ENCODE assay signal across 8 cellular contexts in genomic region chr1:41495171-41495948, GRCh38. TPM values are rescaled to one million over a fixed set of nuclear protein-coding genes. Genes with fewer than 3 reads are reported as not detected.
A peak's percentile ranks its signal among the peaks of the same experiment; 100 is the strongest.
DNase-seq lines count a peak whose midpoint lies in the region; ATAC-seq and TF ChIP-seq lines count a peak whose summit lies in the region.

No MANE protein-coding gene starts in this region.

- no peaks in the 10 kb centered on the region for H3K9me3 ChIP-seq in thoracic aorta

- no peaks in the 10 kb centered on the region for H3K27me3 ChIP-seq in thoracic aorta (replicated peaks; ENCODE audit: insufficient read depth)

- H3K36me3 Mint-ChIP-seq in activated naive CD8-positive, alpha-beta T cell treated with anti-CD3 and anti-CD28 coated beads, Interleukin-2, amount 10 ng/mL, durations not matched to agents 7 days and 5 days, result no peaks in the 10 kb centered on the region
- no peaks in the 10 kb centered on the region for H3K36me3 Mint-ChIP-seq in immature natural killer cell

- H3K27ac ChIP-seq in thoracic aorta, result peak overlapping the region; percentile 64 to 84

- no peaks in the 10 kb centered on the region for H3K9me3 Mint-ChIP-seq in activated naive CD8-positive, alpha-beta T cell treated with anti-CD3 and anti-CD28 coated beads, Interleukin-2, amount 10 ng/mL, durations not matched to agents 7 days and 5 days
- no peaks in the 10 kb centered on the region for H3K9me3 Mint-ChIP-seq in immature natural killer cell

- peak overlapping the region; percentile 32 for H3K4me3 ChIP-seq in Jurkat, Clone E6-1 (ENCODE audit: low read length)
- peak overlapping the region; percentile 67 for H3K4me3 ChIP-seq in thoracic aorta

- no peak overlapping the region for H3K27ac Mint-ChIP-seq in activated naive CD8-positive, alpha-beta T cell treated with anti-CD3 and anti-CD28 coated beads, Interleukin-2, amount 10 ng/mL, durations not matched to agents 7 days and 5 days
- H3K27ac Mint-ChIP-seq in immature natural killer cell, result no peak overlapping the region

- no peak for TF ChIP-seq CTCF in thoracic aorta (IDR thresholded peaks at IDR 0.05)

- H3K36me3 ChIP-seq in thoracic aorta, result no peaks in the 10 kb centered on the region

- ATAC-seq in activated naive CD8-positive, alpha-beta T cell treated with anti-CD3 and anti-CD28 coated beads, Interleukin-2, amount 10 ng/mL, durations not matched to agents 7 days and 5 days (ENCODE audit: low read depth), result peak; percentile 25
- ATAC-seq in thoracic aorta (ENCODE audit: insufficient number of reproducible peaks, low FRiP score, low read depth) (no peak), GM19455 (IDR thresholded peaks at IDR 0.05; ENCODE audit: unreplicated experiment) (no peak)

- peak overlapping the region; percentile 69 for H3K4me3 Mint-ChIP-seq in activated naive CD8-positive, alpha-beta T cell treated with anti-CD3 and anti-CD28 coated beads, Interleukin-2, amount 10 ng/mL, durations not matched to agents 7 days and 5 days
- peak overlapping the region in 3 of 5 donors; percentile 2 to 33 (median 10) for H3K4me3 Mint-ChIP-seq in immature natural killer cell

- peaks cover 3% of the 10 kb centered on the region for H3K27me3 Mint-ChIP-seq in activated naive CD8-positive, alpha-beta T cell treated with anti-CD3 and anti-CD28 coated beads, Interleukin-2, amount 10 ng/mL, durations not matched to agents 7 days and 5 days
- peaks cover 2 to 13% (median 9%) of the 10 kb centered on the region in 3 donors for H3K27me3 Mint-ChIP-seq in immature natural killer cell (ENCODE audit: low read depth in 3 of 3)

- POLR2A ChIA-PET in activated naive CD8-positive, alpha-beta T cell treated with anti-CD3 and anti-CD28 coated beads, Interleukin-2, amount 10 ng/mL, durations not matched to agents 7 days and 5 days (lab: Charles Lee), result no interaction called here

- peaks cover 4% of the 10 kb centered on the region for H3K4me1 Mint-ChIP-seq in activated naive CD8-positive, alpha-beta T cell treated with anti-CD3 and anti-CD28 coated beads, Interleukin-2, amount 10 ng/mL, durations not matched to agents 7 days and 5 days
- peaks cover 0 to 7% of the 10 kb centered on the region in 2 donors for H3K4me1 Mint-ChIP-seq in immature natural killer cell

- DNase-seq in DMS 273 treated with DMSO at 0.1 percent for 48 hours (lab: John Stamatoyannopoulos, UW), result peak; percentile 68
- DNase-seq in Jurkat, Clone E6-1 (ENCODE audit: low read depth, low spot score), result peak; percentile 16
- peak; percentile 46 for DNase-seq in activated naive CD8-positive, alpha-beta T cell treated with anti-CD3 and anti-CD28 coated beads, Interleukin-2, amount 10 ng/mL, durations not matched to agents 7 days and 5 days
- no peak for DNase-seq in immature natural killer cell
- no peak for DNase-seq in thoracic aorta (ENCODE audit: low spot score)
- DNase-seq in activated CD8-positive, alpha-beta memory T cell treated with anti-CD3 and anti-CD28 coated beads for 24 hours, result no peak
- DNase-seq in hepatic stellate cell (ENCODE audit: low spot score), result no peak

- peaks cover 41 to 83% of the 10 kb centered on the region in 2 donors for H3K4me1 ChIP-seq in thoracic aorta (ENCODE audit: control insufficient read depth in 1 of 2, low read depth in 2 of 2)

RNA-seq across cellular contexts. Expression of gene EDN2, which starts 10.9 kb away (rescaled TPM):
- not detected for polyA plus RNA-seq in Jurkat, Clone E6-1 (2012; ENCODE audit: insufficient read depth, insufficient read length)
- total RNA-seq in activated naive CD8-positive, alpha-beta T cell treated with anti-CD3 and anti-CD28 coated beads, Interleukin-2, amount 10 ng/mL, durations not matched to agents 7 days and 5 days, result not detected
- not detected for polyA plus RNA-seq in immature natural killer cell
- total RNA-seq in thoracic aorta, result not detected

Comparison
In these comparisons a context has a peak if more than half of its experiments do, and no peak if none do; other contexts are left out.
1. DNase-seq: peak in DMS 273 treated with DMSO at 0.1 percent for 48 hours (single experiment), Jurkat, Clone E6-1 (single experiment) and activated naive CD8-positive, alpha-beta T cell treated with anti-CD3 and anti-CD28 coated beads, Interleukin-2, amount 10 ng/mL, durations not matched to agents 7 days and 5 days (single experiment); none in immature natural killer cell (0 of 3), thoracic aorta (single experiment), activated CD8-positive, alpha-beta memory T cell treated with anti-CD3 and anti-CD28 coated beads for 24 hours (single experiment) and hepatic stellate cell (single experiment).